Comparison of ENCODE assay signal across 15 cellular contexts in genomic region chr10:21125471-21126228, GRCh38.
"Had no signal": no experiment of that assay in that cellular context is flagged by ENCODE, and none has a peak within 500 bp of the region (broad histone marks: within the 10 kb centered on the region; RNA-seq: fewer than 3 reads in every experiment).

No MANE protein-coding gene starts in this region.

- H3K4me1 ChIP-seq: spleen, stomach had no signal

- H3K27me3 Mint-ChIP-seq: central memory CD8-positive, alpha-beta T cell had no signal

- ATAC-seq: esophagus mucosa; left lobe of liver; naive thymus-derived CD4-positive, alpha-beta T cell; sciatic nerve had no signal

- H3K27ac ChIP-seq: hepatocyte, spleen, stomach had no signal

- H3K4me3 ChIP-seq: hepatocyte, spleen, stomach had no signal

- DNase-seq: cortex of kidney; effector memory CD4-positive, alpha-beta T cell; mammary epithelial cell; naive thymus-derived CD4-positive, alpha-beta T cell; spleen; stimulated activated CD4-positive, alpha-beta T cell treated with anti-CD3 and anti-CD28 coated beads, Interleukin-15, amount 100 ng/mL, for 24 hours; stimulated activated CD4-positive, alpha-beta T cell treated with anti-CD3 and anti-CD28 coated beads, Interleukin-2, amount 100 ng/mL, for 24 hours; stimulated activated naive CD4-positive, alpha-beta T cell; stomach; trophoblast cell had no signal

- H3K27ac Mint-ChIP-seq: naive thymus-derived CD4-positive, alpha-beta T cell had no signal

- H3K36me3 ChIP-seq: spleen, stomach had no signal

- H3K4me3 Mint-ChIP-seq: central memory CD8-positive, alpha-beta T cell; naive thymus-derived CD4-positive, alpha-beta T cell had no signal

- H3K9me3 ChIP-seq: spleen, stomach had no signal

- H3K79me2 ChIP-seq: hepatocyte had no signal

- H3K4me2 ChIP-seq: hepatocyte had no signal

- H3K4me1 Mint-ChIP-seq: central memory CD8-positive, alpha-beta T cell; naive thymus-derived CD4-positive, alpha-beta T cell had no signal

- H3K27me3 ChIP-seq: hepatocyte, spleen, stomach had no signal

- H2AFZ ChIP-seq: hepatocyte had no signal

- H3K9me3 Mint-ChIP-seq: central memory CD8-positive, alpha-beta T cell had no signal

- H3K36me3 Mint-ChIP-seq: naive thymus-derived CD4-positive, alpha-beta T cell had no signal
